Comparison of ENCODE assay signal across 9 cellular contexts in genomic region chr7:17009007-17009719, GRCh38.
DNase-seq lines count a peak whose midpoint lies in the region; ATAC-seq and TF ChIP-seq lines count a peak whose summit lies in the region.
"Had no signal": no experiment of that assay in that cellular context is flagged by ENCODE, and none has a peak within 500 bp of the region (broad histone marks: within the 10 kb centered on the region; RNA-seq: fewer than 3 reads in every experiment).

No MANE protein-coding gene starts in this region.

- TF ChIP-seq CTCF in PC-9 (conservative IDR thresholded peaks at IDR 0.05) (peak; percentile 62), type B pancreatic cell (conservative IDR thresholded peaks at IDR 0.05) (peak; percentile 25)

- POLR2A ChIA-PET in PC-9 (lab: Charles Lee; ENCODE audit: unreplicated experiment) = no interaction called here

- H3K9me2 ChIP-seq in PC-9 (ENCODE audit: insufficient read depth) = no peaks in the 10 kb centered on the region

- no peak overlapping the region for H3K4me3 ChIP-seq in PC-9

- H3K4me2 ChIP-seq in PC-9 = no peak overlapping the region

- H3K36me3 Mint-ChIP-seq in type B pancreatic cell = no peaks in the 10 kb centered on the region
- H3K36me3 Mint-ChIP-seq in T-helper 2 cell treated with Interferon-gamma antibody and Interleukin-4, amounts not matched to agents 5 μg/mL and 100 μg/mL, for 36 hours (ENCODE audit: low read depth) = no peaks in the 10 kb centered on the region
- H3K36me3 Mint-ChIP-seq: brain had no signal

- H3K36me3 ChIP-seq in PC-9 (ENCODE audit: low read depth) = no peaks in the 10 kb centered on the region

- no peak overlapping the region for H3K27ac Mint-ChIP-seq in type B pancreatic cell
- no peak overlapping the region for H3K27ac Mint-ChIP-seq in T-helper 2 cell treated with Interferon-gamma antibody and Interleukin-4, amounts not matched to agents 5 μg/mL and 100 μg/mL, for 36 hours
- H3K27ac Mint-ChIP-seq: brain had no signal

- no peak for DNase-seq in activated CD4-positive, CD25-positive, alpha-beta regulatory T cell (lab: John Stamatoyannopoulos, UW)
- DNase-seq in PC-9 = no peak
- DNase-seq in foreskin melanocyte = peak; percentile 22
- no peak for DNase-seq in type B pancreatic cell (ENCODE audit: extremely low spot score, unreplicated experiment)
- DNase-seq in inferior parietal cortex (ENCODE audit: extremely low spot score) = no peak
- DNase-seq in T-helper 2 cell treated with Interferon-gamma antibody and Interleukin-4, amounts not matched to agents 5 μg/mL and 100 μg/mL, for 36 hours (ENCODE audit: low spot score) = no peak
- DNase-seq in stimulated activated CD4-positive, alpha-beta T cell treated with anti-CD3 and anti-CD28 coated beads, Interleukin-2, amount 100 ng/mL, for 24 hours = no peak

- H3K4me3 Mint-ChIP-seq in type B pancreatic cell = no peak overlapping the region
- no peak overlapping the region for H3K4me3 Mint-ChIP-seq in T-helper 2 cell treated with Interferon-gamma antibody and Interleukin-4, amounts not matched to agents 5 μg/mL and 100 μg/mL, for 36 hours
- H3K4me3 Mint-ChIP-seq: brain had no signal

- peak overlapping the region; percentile 2; the same call in 1 of the 2 replicates for H2AFZ ChIP-seq in PC-9

- BruUV-seq in PC-9 (replicated peaks; lab: Mats Ljungman, UMichigan) = no TSS peak

- H3K27me3 Mint-ChIP-seq in type B pancreatic cell = no peaks in the 10 kb centered on the region
- H3K27me3 Mint-ChIP-seq in T-helper 2 cell treated with Interferon-gamma antibody and Interleukin-4, amounts not matched to agents 5 μg/mL and 100 μg/mL, for 36 hours (ENCODE audit: low read depth) = peaks cover 2% of the 10 kb centered on the region

- H4K20me1 ChIP-seq in PC-9 (ENCODE audit: insufficient read depth) = no peaks in the 10 kb centered on the region

- no peaks in the 10 kb centered on the region for H3K4me1 Mint-ChIP-seq in type B pancreatic cell (ENCODE audit: unreplicated experiment)
- H3K4me1 Mint-ChIP-seq in T-helper 2 cell treated with Interferon-gamma antibody and Interleukin-4, amounts not matched to agents 5 μg/mL and 100 μg/mL, for 36 hours (ENCODE audit: low read depth) = peaks cover 34% of the 10 kb centered on the region
- H3K4me1 Mint-ChIP-seq: brain had no signal

- H3K27ac ChIP-seq in PC-9 = no peak overlapping the region

- ATAC-seq in activated CD4-positive, CD25-positive, alpha-beta regulatory T cell treated with anti-CD3 and anti-CD28 coated beads, Interleukin-2, amount 50 U/mL, for 24 hours = peak; percentile 38 to 69

- CTCF ChIA-PET in PC-9 (lab: Charles Lee) = interaction anchor here (0.7 to 0.8 kb wide), 2 partner anchors 23 to 312 kb away, joined by 3 read pairs; no protein-coding TSS in a partner anchor

- H3K9me3 Mint-ChIP-seq in type B pancreatic cell = no peaks in the 10 kb centered on the region
- H3K9me3 Mint-ChIP-seq in T-helper 2 cell treated with Interferon-gamma antibody and Interleukin-4, amounts not matched to agents 5 μg/mL and 100 μg/mL, for 36 hours = no peaks in the 10 kb centered on the region

- H3K4me1 ChIP-seq in PC-9 (replicated peaks; ENCODE audit: insufficient read depth) = peaks cover 21% of the 10 kb centered on the region

- H3K79me2 ChIP-seq in PC-9 (ENCODE audit: low read depth) = no peaks in the 10 kb centered on the region

- no peaks in the 10 kb centered on the region for H3K27me3 ChIP-seq in PC-9 (ENCODE audit: insufficient read depth, low read depth)

- H3K9me3 ChIP-seq in PC-9 (ENCODE audit: insufficient read depth, low read depth) = peaks cover 5% of the 10 kb centered on the region

- intact Hi-C loops in PC-9 (cut with micrococcal nuclease; ENCODE audit: unreplicated experiment) = loop anchor here (2.0 kb wide), 1 partner anchor 18 kb away; no protein-coding TSS in a partner anchor

- H3F3A ChIP-seq in PC-9 (ENCODE audit: insufficient read depth, low read depth) = 0 out of 2 replicates have a peak, but pooled peaks cover 9% of the 10 kb centered on the region
